Comparison of ENCODE assay signal across 2 cellular contexts in genomic region chr15:89553632-89554031, GRCh38.
TF ChIP-seq lines count a peak whose summit lies in the region.

No MANE protein-coding gene starts in this region.

TF ChIP-seq in WTC11, 78 proteins besides CTCF, POLR2A, EP300 and RAD21:
- no peak for TF ChIP-seq TP53 (CRISPR knock-in tag; IDR thresholded peaks at IDR 0.05)
- no peak for TF ChIP-seq MAX (CRISPR knock-in tag; IDR thresholded peaks at IDR 0.05)
- TF ChIP-seq ESRRA (CRISPR knock-in tag; IDR thresholded peaks at IDR 0.05; ENCODE audit: borderline replicate concordance): no peak
- TF ChIP-seq PREB (CRISPR knock-in tag; IDR thresholded peaks at IDR 0.05; ENCODE audit: borderline replicate concordance): no peak
- TF ChIP-seq JUN (CRISPR knock-in tag; IDR thresholded peaks at IDR 0.05): no peak
- no peak for TF ChIP-seq AR (CRISPR knock-in tag; IDR thresholded peaks at IDR 0.05)
- no peak for TF ChIP-seq USF1 (CRISPR knock-in tag; IDR thresholded peaks at IDR 0.05)
- TF ChIP-seq ZBTB21 (CRISPR knock-in tag; IDR thresholded peaks at IDR 0.05; ENCODE audit: borderline replicate concordance): no peak
- TF ChIP-seq GABPB1 (CRISPR knock-in tag; IDR thresholded peaks at IDR 0.05): no peak
- no peak for TF ChIP-seq ATF2 (CRISPR knock-in tag; IDR thresholded peaks at IDR 0.05; ENCODE audit: borderline replicate concordance, low read depth)
- TF ChIP-seq TEAD1 (CRISPR knock-in tag; IDR thresholded peaks at IDR 0.05): no peak

TF ChIP-seq in HepG2, 621 proteins besides CTCF, POLR2A, EP300 and RAD21:
- TF ChIP-seq ZNF282 (IDR thresholded peaks at IDR 0.05; ENCODE audit: partially characterized antibody): no peak
- peak; percentile 41; the same call in 1 of the 2 replicates for TF ChIP-seq PATZ1 (CRISPR knock-in tag; IDR thresholded peaks at IDR 0.05)
- no peak for TF ChIP-seq ZNF430 (CRISPR knock-in tag; IDR thresholded peaks at IDR 0.05)
- TF ChIP-seq ZNF605 (CRISPR knock-in tag; IDR thresholded peaks at IDR 0.05): no peak
- TF ChIP-seq ZNF678 (CRISPR knock-in tag; IDR thresholded peaks at IDR 0.05): no peak
- TF ChIP-seq HOXA5 (CRISPR knock-in tag; IDR thresholded peaks at IDR 0.05): no peak
- no peak for TF ChIP-seq NR3C1 (CRISPR knock-in tag; IDR thresholded peaks at IDR 0.05)
